ENCODE assay signal across 8 cellular contexts in genomic region chr1:37858931-37859506, GRCh38. TPM values are rescaled to one million over a fixed set of nuclear protein-coding genes. Genes with fewer than 3 reads are reported as not detected.
DNase-seq lines count a peak whose midpoint lies in the region; ATAC-seq and TF ChIP-seq lines count a peak whose summit lies in the region.

No MANE protein-coding gene starts in this region.

- peak overlapping the region; percentile 82 for H3K4me3 Mint-ChIP-seq in activated CD8-positive, alpha-beta T cell treated with anti-CD3 and anti-CD28 coated beads for 36 hours
- peak overlapping the region; percentile 95 for H3K4me3 Mint-ChIP-seq in glutamatergic neuron (ENCODE audit: unreplicated experiment)

- H3K36me3 Mint-ChIP-seq in activated CD8-positive, alpha-beta T cell treated with anti-CD3 and anti-CD28 coated beads for 36 hours (ENCODE audit: low read depth), result peaks cover 15% of the 10 kb centered on the region
- H3K36me3 Mint-ChIP-seq in glutamatergic neuron (ENCODE audit: unreplicated experiment), result no peaks in the 10 kb centered on the region

- intact Hi-C loops in activated CD8-positive, alpha-beta T cell treated with anti-CD3 and anti-CD28 coated beads for 36 hours (cut with micrococcal nuclease), result loop anchor here (5.0 kb wide), 1 partner anchor 47 kb away; no protein-coding TSS in a partner anchor

- H3K4me1 Mint-ChIP-seq in activated CD8-positive, alpha-beta T cell treated with anti-CD3 and anti-CD28 coated beads for 36 hours (ENCODE audit: low read depth), result peaks cover 37% of the 10 kb centered on the region
- H3K4me1 Mint-ChIP-seq in glutamatergic neuron (ENCODE audit: low read depth, unreplicated experiment), result peaks cover 2% of the 10 kb centered on the region

- H3K9me3 Mint-ChIP-seq in activated CD8-positive, alpha-beta T cell treated with anti-CD3 and anti-CD28 coated beads for 36 hours, result no peaks in the 10 kb centered on the region
- no peaks in the 10 kb centered on the region for H3K9me3 Mint-ChIP-seq in glutamatergic neuron (ENCODE audit: unreplicated experiment)

- no peak for TF ChIP-seq CTCF in activated CD8-positive, alpha-beta T cell treated with anti-CD3 and anti-CD28 coated beads for 36 hours (IDR thresholded peaks at IDR 0.05)
- TF ChIP-seq CTCF in glutamatergic neuron (IDR thresholded peaks at IDR 0.05; ENCODE audit: partially characterized antibody, unreplicated experiment) (no peak), retinal pigment epithelial cell (conservative IDR thresholded peaks at IDR 0.05; ENCODE audit: low read depth, low read length) (no peak)

- H3K27me3 Mint-ChIP-seq in activated CD8-positive, alpha-beta T cell treated with anti-CD3 and anti-CD28 coated beads for 36 hours, result no peaks in the 10 kb centered on the region
- H3K27me3 Mint-ChIP-seq in glutamatergic neuron (ENCODE audit: unreplicated experiment), result peaks cover 3% of the 10 kb centered on the region

- H3K4me3 ChIP-seq in retinal pigment epithelial cell (ENCODE audit: low read length), result peak overlapping the region; percentile 86

- DNase-seq in stimulated activated CD8-positive, alpha-beta memory T cell treated with anti-CD3 and anti-CD28 coated beads, Interleukin-12 subunit alpha, Interleukin-12 subunit beta, amount 100 ng/mL, for 1 hour (ENCODE audit: low read depth), result peak; percentile 1
- DNase-seq in stimulated activated CD8-positive, alpha-beta memory T cell treated with anti-CD3 and anti-CD28 coated beads, Interleukin-4, amount 100 ng/mL, for 48 hours, result no peak
- peak; percentile 12 for DNase-seq in activated CD8-positive, alpha-beta T cell treated with anti-CD3 and anti-CD28 coated beads for 36 hours
- no peak for DNase-seq in glutamatergic neuron
- DNase-seq in retinal pigment epithelial cell (ENCODE audit: low read depth), result no peak
- DNase-seq in GM19240 (ENCODE audit: insufficient read length, low spot score), result no peak

- ATAC-seq in HG03378 (IDR thresholded peaks at IDR 0.05; ENCODE audit: unreplicated experiment), result peak; percentile 29
- ATAC-seq in activated CD8-positive, alpha-beta T cell treated with anti-CD3 and anti-CD28 coated beads for 36 hours, result peak; percentile 1
- ATAC-seq in HG03196 (IDR thresholded peaks at IDR 0.05; ENCODE audit: unreplicated experiment), result no peak

- peak overlapping the region; percentile 96 for H3K27ac Mint-ChIP-seq in activated CD8-positive, alpha-beta T cell treated with anti-CD3 and anti-CD28 coated beads for 36 hours
- H3K27ac Mint-ChIP-seq in glutamatergic neuron (ENCODE audit: unreplicated experiment), result peak overlapping the region; percentile 62

- POLR2A ChIA-PET in activated CD8-positive, alpha-beta T cell treated with anti-CD3 and anti-CD28 coated beads for 36 hours (lab: Charles Lee), result interaction anchor here (0.9 to 2.6 kb wide), 12 partner anchors 8 to 169 kb away, joined by 3 to 28 read pairs (median 5); partner anchors contain the start of genes C1orf122, CDCA8 and YRDC

- CTCF ChIA-PET in activated CD8-positive, alpha-beta T cell treated with anti-CD3 and anti-CD28 coated beads for 36 hours (lab: Charles Lee), result interaction anchor here (0.6 to 4.5 kb wide), 38 partner anchors 8 to 1344 kb away, joined by 3 to 58 read pairs (median 6); partner anchors contain the start of genes C1orf122, CDCA8 and YRDC

RNA-seq across cellular contexts. Expression of gene MTF1, which starts 0.4 kb away (rescaled TPM):
- 10 to 100 TPM; 17.7 to 21.3 TPM for total RNA-seq in activated CD8-positive, alpha-beta T cell treated with anti-CD3 and anti-CD28 coated beads for 36 hours
- 15.5 TPM for total RNA-seq in glutamatergic neuron (ENCODE audit: unreplicated experiment)

RNA-seq across cellular contexts. Expression of gene YRDC, which starts 51.0 kb away (rescaled TPM):
- total RNA-seq in activated CD8-positive, alpha-beta T cell treated with anti-CD3 and anti-CD28 coated beads for 36 hours, result 10 to 100 TPM; 36.2 to 37.1 TPM
- 14.9 TPM for total RNA-seq in glutamatergic neuron (ENCODE audit: unreplicated experiment)

RNA-seq across cellular contexts. Expression of gene C1orf122, which starts 51.4 kb away (rescaled TPM):
- total RNA-seq in activated CD8-positive, alpha-beta T cell treated with anti-CD3 and anti-CD28 coated beads for 36 hours, result 10 to 100 TPM; 17.4 to 17.9 TPM
- total RNA-seq in glutamatergic neuron (ENCODE audit: unreplicated experiment), result 57.3 TPM

Comparison
In these comparisons a context has a peak if more than half of its experiments do, and no peak if none do; other contexts are left out.
1. DNase-seq: peak in stimulated activated CD8-positive, alpha-beta memory T cell treated with anti-CD3 and anti-CD28 coated beads, Interleukin-12 subunit alpha, Interleukin-12 subunit beta, amount 100 ng/mL, for 1 hour (single experiment) and activated CD8-positive, alpha-beta T cell treated with anti-CD3 and anti-CD28 coated beads for 36 hours (single experiment); none in stimulated activated CD8-positive, alpha-beta memory T cell treated with anti-CD3 and anti-CD28 coated beads, Interleukin-4, amount 100 ng/mL, for 48 hours (single experiment), glutamatergic neuron (single experiment), retinal pigment epithelial cell (single experiment) and GM19240 (single experiment).